Comparison of ENCODE assay signal across 17 cellular contexts in the genomic region with DNA sequence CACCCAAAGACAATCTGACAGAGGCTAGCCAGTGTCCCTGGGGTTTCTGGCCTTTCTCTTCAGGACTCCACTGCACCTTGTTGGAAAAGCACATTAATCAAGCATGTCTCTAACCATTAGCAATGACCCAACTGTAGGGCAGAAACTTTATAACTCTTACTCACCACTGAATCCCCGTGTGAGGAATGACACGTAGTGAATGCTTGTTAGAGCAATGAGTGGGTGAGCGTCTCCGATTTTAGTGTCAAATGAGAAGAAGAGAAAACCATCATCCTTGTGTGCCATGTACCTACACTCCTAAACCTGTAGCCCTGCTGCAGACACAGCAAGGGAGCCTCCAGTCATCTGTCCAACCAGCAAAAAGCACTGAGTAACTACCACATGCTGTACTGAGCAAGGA. TPM values are rescaled to one million over a fixed set of nuclear protein-coding genes. Genes with fewer than 3 reads are reported as not detected.
DNase-seq lines count a peak whose midpoint lies in the region; ATAC-seq and TF ChIP-seq lines count a peak whose summit lies in the region.
"Had no signal": no experiment of that assay in that cellular context is flagged by ENCODE, and none has a peak within 500 bp of the region (broad histone marks: within the 10 kb centered on the region; RNA-seq: fewer than 3 reads in every experiment).

No MANE protein-coding gene starts in this region.

- peak overlapping the region; percentile 18 for H3K4me3 Mint-ChIP-seq in stimulated activated naive CD8-positive, alpha-beta T cell treated with anti-CD3 and anti-CD28 coated beads, Interleukin-15, Interleukin-2, amounts not matched to agents 100 ng/mL and 50 ng/mL, for 24 hours
- H3K4me3 Mint-ChIP-seq in activated CD4-positive, alpha-beta memory T cell treated with anti-CD3 and anti-CD28 coated beads, Interleukin-2, amount 10 ng/mL, durations not matched to agents 7 days and 5 days = no peak overlapping the region
- H3K4me3 Mint-ChIP-seq in endothelial cell (ENCODE audit: unreplicated experiment) = peak overlapping the region; percentile 58

- no peak overlapping the region for H3K4me3 ChIP-seq in dorsolateral prefrontal cortex
- H3K4me3 ChIP-seq: heart right ventricle had no signal

- H3K27me3 ChIP-seq in dorsolateral prefrontal cortex = no peaks in the 10 kb centered on the region

- peak overlapping the region; percentile 96 for H3K27ac Mint-ChIP-seq in stimulated activated naive CD8-positive, alpha-beta T cell treated with anti-CD3 and anti-CD28 coated beads, Interleukin-15, Interleukin-2, amounts not matched to agents 100 ng/mL and 50 ng/mL, for 24 hours
- peak overlapping the region; percentile 16 for H3K27ac Mint-ChIP-seq in activated CD4-positive, alpha-beta memory T cell treated with anti-CD3 and anti-CD28 coated beads, Interleukin-2, amount 10 ng/mL, durations not matched to agents 7 days and 5 days
- H3K27ac Mint-ChIP-seq in endothelial cell (ENCODE audit: unreplicated experiment) = no peak overlapping the region

- ATAC-seq in stimulated activated naive CD8-positive, alpha-beta T cell treated with anti-CD3 and anti-CD28 coated beads, Interleukin-15, Interleukin-2, amounts not matched to agents 100 U/mL and 50 U/mL, for 24 hours = no peak
- no peak for ATAC-seq in GM19395 (IDR thresholded peaks at IDR 0.05; ENCODE audit: unreplicated experiment)
- ATAC-seq: heart right ventricle, right cardiac atrium, SK-N-SH treated with all-trans-retinoic acid at 6 μM for 48 hours had no signal

- peaks cover 53% of the 10 kb centered on the region for H3K4me1 Mint-ChIP-seq in stimulated activated naive CD8-positive, alpha-beta T cell treated with anti-CD3 and anti-CD28 coated beads, Interleukin-15, Interleukin-2, amounts not matched to agents 100 ng/mL and 50 ng/mL, for 24 hours (ENCODE audit: low read depth)
- H3K4me1 Mint-ChIP-seq in activated CD4-positive, alpha-beta memory T cell treated with anti-CD3 and anti-CD28 coated beads, Interleukin-2, amount 10 ng/mL, durations not matched to agents 7 days and 5 days = peaks cover 44% of the 10 kb centered on the region
- peaks cover 23% of the 10 kb centered on the region for H3K4me1 Mint-ChIP-seq in endothelial cell (ENCODE audit: unreplicated experiment)

- no peaks in the 10 kb centered on the region for H3K9me3 Mint-ChIP-seq in stimulated activated naive CD8-positive, alpha-beta T cell treated with anti-CD3 and anti-CD28 coated beads, Interleukin-15, Interleukin-2, amounts not matched to agents 100 ng/mL and 50 ng/mL, for 24 hours
- no peaks in the 10 kb centered on the region for H3K9me3 Mint-ChIP-seq in activated CD4-positive, alpha-beta memory T cell treated with anti-CD3 and anti-CD28 coated beads, Interleukin-2, amount 10 ng/mL, durations not matched to agents 7 days and 5 days
- H3K9me3 Mint-ChIP-seq in endothelial cell (ENCODE audit: unreplicated experiment) = no peaks in the 10 kb centered on the region

- CTCF ChIA-PET in activated CD4-positive, alpha-beta memory T cell treated with anti-CD3 and anti-CD28 coated beads, Interleukin-2, amount 10 ng/mL, durations not matched to agents 7 days and 5 days (lab: Charles Lee) = no interaction called here

- TF ChIP-seq CTCF in endothelial cell (IDR thresholded peaks at IDR 0.05; ENCODE audit: unreplicated experiment) (no peak), dorsolateral prefrontal cortex (IDR thresholded peaks at IDR 0.05 in 54 of 56, conservative IDR thresholded peaks at IDR 0.05 in 2 of 56; ENCODE audit: low read depth in 1 of 56, partially characterized antibody in 56 of 56) (no peak)

- POLR2A ChIA-PET in activated CD4-positive, alpha-beta memory T cell treated with anti-CD3 and anti-CD28 coated beads, Interleukin-2, amount 10 ng/mL, durations not matched to agents 7 days and 5 days (lab: Charles Lee) = no interaction called here

- H3K27ac ChIP-seq in dorsolateral prefrontal cortex = no peak overlapping the region
- H3K27ac ChIP-seq: heart right ventricle, HL-60 had no signal

- no peak for DNase-seq in stimulated activated naive CD8-positive, alpha-beta T cell treated with anti-CD3 and anti-CD28 coated beads, Interleukin-15, Interleukin-2, amounts not matched to agents 100 U/mL and 50 U/mL, for 24 hours
- DNase-seq in activated CD4-positive, alpha-beta memory T cell treated with anti-CD3 and anti-CD28 coated beads, Interleukin-2, amount 10 ng/mL, durations not matched to agents 7 days and 5 days = no peak
- DNase-seq in endothelial cell (ENCODE audit: low spot score) (no peak), dorsolateral prefrontal cortex (no peak), DMS114 treated with DMSO at 0.1 percent for 48 hours (lab: John Stamatoyannopoulos, UW; ENCODE audit: unreplicated experiment) (no peak), NCI-H1436 treated with DMSO at 0.1 percent for 48 hours (lab: John Stamatoyannopoulos, UW) (no peak)
- DNase-seq: activated CD4-positive, alpha-beta T cell treated with anti-CD3 and anti-CD28 coated beads, Interleukin-2, amount 50 U/mL, for 48 hours; COR-L47; heart right ventricle; MM.1S; NCI-H1694 treated with DMSO at 0.1 percent for 48 hours; NCI-H2227 treated with DMSO at 0.1 percent for 48 hours had no signal

- intact Hi-C loops in dorsolateral prefrontal cortex (cut with DNase I) = no loop called here

- no peaks in the 10 kb centered on the region for H3K27me3 Mint-ChIP-seq in stimulated activated naive CD8-positive, alpha-beta T cell treated with anti-CD3 and anti-CD28 coated beads, Interleukin-15, Interleukin-2, amounts not matched to agents 100 ng/mL and 50 ng/mL, for 24 hours
- no peaks in the 10 kb centered on the region for H3K27me3 Mint-ChIP-seq in activated CD4-positive, alpha-beta memory T cell treated with anti-CD3 and anti-CD28 coated beads, Interleukin-2, amount 10 ng/mL, durations not matched to agents 7 days and 5 days
- H3K27me3 Mint-ChIP-seq in endothelial cell (ENCODE audit: unreplicated experiment) = peaks cover 10% of the 10 kb centered on the region

- peaks cover 83% of the 10 kb centered on the region for H3K36me3 Mint-ChIP-seq in stimulated activated naive CD8-positive, alpha-beta T cell treated with anti-CD3 and anti-CD28 coated beads, Interleukin-15, Interleukin-2, amounts not matched to agents 100 ng/mL and 50 ng/mL, for 24 hours (ENCODE audit: low read depth)
- peaks cover 95% of the 10 kb centered on the region for H3K36me3 Mint-ChIP-seq in activated CD4-positive, alpha-beta memory T cell treated with anti-CD3 and anti-CD28 coated beads, Interleukin-2, amount 10 ng/mL, durations not matched to agents 7 days and 5 days (ENCODE audit: low read depth)
- H3K36me3 Mint-ChIP-seq in endothelial cell (ENCODE audit: low read depth, unreplicated experiment) = peaks cover 39% of the 10 kb centered on the region

RNA-seq across cellular contexts. Expression of gene GPR68, which starts 56.5 kb away (rescaled TPM):
- total RNA-seq in activated CD4-positive, alpha-beta memory T cell treated with anti-CD3 and anti-CD28 coated beads, Interleukin-2, amount 10 ng/mL, durations not matched to agents 7 days and 5 days = 10 to 100 TPM; 36.9 to 39.8 TPM
- total RNA-seq in endothelial cell (ENCODE audit: unreplicated experiment) = 5.4 TPM
- 10 to 100 TPM in 3 of 120 experiments, 1 to 10 TPM in 115, under 1 TPM in 2; 0.81 to 14.7 (median 3.2) TPM for total RNA-seq in dorsolateral prefrontal cortex
